In the genomic region with DNA sequence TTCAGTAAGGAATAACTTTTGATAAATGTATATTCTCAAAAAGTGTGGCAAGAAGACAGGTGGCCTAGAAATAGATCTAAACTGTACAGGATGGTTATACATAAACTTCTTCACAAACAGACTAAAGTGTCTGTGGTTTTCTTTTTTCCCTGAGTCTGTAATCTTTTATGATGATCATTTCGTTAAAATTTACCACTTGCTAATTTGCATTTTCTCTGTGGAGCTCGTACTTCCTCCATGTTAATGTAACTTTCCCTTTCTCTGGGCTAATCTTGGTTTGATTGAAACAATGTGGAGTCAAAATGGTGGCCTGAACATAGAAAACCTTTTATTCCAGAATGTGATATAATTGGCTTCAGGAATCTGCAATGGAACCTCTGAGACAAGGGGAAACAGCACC, we compare ENCODE assay signal across 13 cellular contexts.
"Had no signal": no experiment of that assay in that cellular context is flagged by ENCODE, and none has a peak within 500 bp of the region (broad histone marks: within the 10 kb centered on the region; RNA-seq: fewer than 3 reads in every experiment).

No MANE protein-coding gene starts in this region.

- H3K9me3 ChIP-seq: ascending aorta, right lobe of liver, upper lobe of left lung had no signal

- H3K4me1 ChIP-seq: ascending aorta, right lobe of liver, upper lobe of left lung had no signal

- H3K36me3 ChIP-seq: ascending aorta, right lobe of liver, upper lobe of left lung, WERI-Rb-1 had no signal

- H3K27ac ChIP-seq: ascending aorta, epithelial cell of prostate, right lobe of liver, upper lobe of left lung, WERI-Rb-1 had no signal

- H3K4me3 ChIP-seq: ascending aorta, lung, right lobe of liver, upper lobe of left lung had no signal

- H3K27me3 ChIP-seq: ascending aorta, right lobe of liver, upper lobe of left lung had no signal

- DNase-seq: activated CD4-positive, alpha-beta memory T cell treated with anti-CD3 and anti-CD28 coated beads for 36 hours; activated naive CD4-positive, alpha-beta T cell treated with anti-CD3 and anti-CD28 coated beads, Interleukin-2, amount 10 ng/mL, durations not matched to agents 7 days and 5 days; activated T-cell treated with anti-CD3 and anti-CD28 coated beads, Interleukin-2, amount 50 U/mL, for 24 hours; dermis blood vessel endothelial cell; effector memory CD8-positive, alpha-beta T cell; foreskin melanocyte; immature natural killer cell; right lobe of liver; upper lobe of left lung; WERI-Rb-1 had no signal

- ATAC-seq: effector memory CD8-positive, alpha-beta T cell; right lobe of liver had no signal
